In the genomic region with DNA sequence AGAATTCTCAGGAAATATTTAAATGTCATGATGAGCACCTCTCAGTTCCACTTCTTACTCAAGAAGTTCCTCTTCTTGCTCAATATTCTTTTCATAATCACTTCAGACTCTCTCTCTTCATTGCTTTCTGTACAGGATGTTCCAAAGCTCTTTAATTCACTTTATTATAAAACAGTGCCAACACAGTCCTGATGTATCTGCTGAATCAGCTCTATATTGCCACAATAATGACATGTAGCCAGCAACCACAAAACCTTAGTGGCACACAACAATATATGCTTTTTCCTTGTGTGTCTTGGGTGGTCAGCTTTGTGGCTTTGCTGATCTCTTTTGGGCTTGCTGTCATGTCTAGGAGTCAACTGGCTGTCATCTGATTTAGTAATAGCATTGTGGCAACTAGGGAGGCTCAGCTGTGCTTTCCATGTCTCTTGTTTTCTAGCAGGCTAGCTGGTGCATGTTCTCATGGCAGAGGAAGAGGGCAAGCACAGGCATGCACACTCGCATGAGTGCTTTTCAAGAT, we compare ENCODE assay signal across 8 cellular contexts. TPM values are rescaled to one million over a fixed set of nuclear protein-coding genes. Genes with fewer than 3 reads are reported as not detected.
A peak's percentile ranks its signal among the peaks of the same experiment; 100 is the strongest.
DNase-seq lines count a peak whose midpoint lies in the region; ATAC-seq and TF ChIP-seq lines count a peak whose summit lies in the region.

No MANE protein-coding gene starts in this region.

- H3K4me3 ChIP-seq in breast epithelium (no peak overlapping the region), tibial nerve (no peak overlapping the region)

- TF ChIP-seq CTCF in breast epithelium (IDR thresholded peaks at IDR 0.05) (no peak), tibial nerve (IDR thresholded peaks at IDR 0.05) (peak in 1 of 5 experiments; percentile 19)

- peak; percentile 40 to 86 for TF ChIP-seq EP300 in tibial nerve (IDR thresholded peaks at IDR 0.05)

- H3K4me1 ChIP-seq in breast epithelium (no peaks in the 10 kb centered on the region), tibial nerve (peaks cover 0 to 13% (median 3%) of the 10 kb centered on the region in 4 donors)

- intact Hi-C loops in breast epithelium (cut with DNase I; ENCODE audit: low total_unique reads): no loop called here

- DNase-seq in NCI-H1417 (lab: John Stamatoyannopoulos, UW): peak in 2 of 3 experiments; percentile 46 to 72
- no peak for DNase-seq in NCI-H1417 treated with DMSO at 0.1 percent for 48 hours (lab: John Stamatoyannopoulos, UW)
- DNase-seq in breast epithelium (ENCODE audit: low spot score in 2 of 2): peak in 1 of 2 donors; percentile 67
- peak in 1 of 2 donors; percentile 36 for DNase-seq in tibial nerve (ENCODE audit: low spot score in 2 of 2)
- no peak for DNase-seq in stimulated activated naive CD4-positive, alpha-beta T cell (lab: John Stamatoyannopoulos, UW)
- DNase-seq in NCI-H2107 (lab: John Stamatoyannopoulos, UW): no peak
- DNase-seq in A172 (ENCODE audit: low spot score): no peak

- 86 to 95% methylated on average over 1 of the region's 1 CpG for WGBS in tibial nerve, 2 donors

- TF ChIP-seq POLR2A in breast epithelium (IDR thresholded peaks at IDR 0.05) (no peak), tibial nerve (IDR thresholded peaks at IDR 0.05) (no peak)

- H3K27ac ChIP-seq in breast epithelium: peak overlapping the region; percentile 29 to 72
- H3K27ac ChIP-seq in tibial nerve: peak overlapping the region in 2 of 4 donors; percentile 58 to 62

- H3K27me3 ChIP-seq in breast epithelium: no peaks in the 10 kb centered on the region
- no peaks in the 10 kb centered on the region for H3K27me3 ChIP-seq in tibial nerve

- no peaks in the 10 kb centered on the region for H3K9me3 ChIP-seq in breast epithelium
- H3K9me3 ChIP-seq in tibial nerve: peaks cover 0 to 9% (median 0%) of the 10 kb centered on the region in 4 donors

- ATAC-seq in HG03520 (IDR thresholded peaks at IDR 0.05; ENCODE audit: unreplicated experiment): peak; percentile 51

- H3K36me3 ChIP-seq in breast epithelium (no peaks in the 10 kb centered on the region), tibial nerve (no peaks in the 10 kb centered on the region)

RNA-seq across cellular contexts. Expression of a gene that starts 52.8 kb away (rescaled TPM):
- total RNA-seq in breast epithelium: 10 to 100 TPM; 17.1 to 32.2 (median 22.0) TPM
- total RNA-seq in tibial nerve: 10 to 100 TPM; 20.5 to 35.1 (median 21.9) TPM
- 4.0 and 4.6 TPM in 2 replicates for total RNA-seq in A172 (2014; rRNA removed; shearing (Covaris generic))

Comparison
In these comparisons a context has a peak if more than half of its experiments do, and no peak if none do; other contexts are left out.
1. DNase-seq: peak in NCI-H1417 (2 of 3); none in NCI-H1417 treated with DMSO at 0.1 percent for 48 hours (single experiment), stimulated activated naive CD4-positive, alpha-beta T cell (0 of 6), NCI-H2107 (single experiment) and A172 (single experiment).